ENCODE assay signal across 1 cellular context in the genomic region with DNA sequence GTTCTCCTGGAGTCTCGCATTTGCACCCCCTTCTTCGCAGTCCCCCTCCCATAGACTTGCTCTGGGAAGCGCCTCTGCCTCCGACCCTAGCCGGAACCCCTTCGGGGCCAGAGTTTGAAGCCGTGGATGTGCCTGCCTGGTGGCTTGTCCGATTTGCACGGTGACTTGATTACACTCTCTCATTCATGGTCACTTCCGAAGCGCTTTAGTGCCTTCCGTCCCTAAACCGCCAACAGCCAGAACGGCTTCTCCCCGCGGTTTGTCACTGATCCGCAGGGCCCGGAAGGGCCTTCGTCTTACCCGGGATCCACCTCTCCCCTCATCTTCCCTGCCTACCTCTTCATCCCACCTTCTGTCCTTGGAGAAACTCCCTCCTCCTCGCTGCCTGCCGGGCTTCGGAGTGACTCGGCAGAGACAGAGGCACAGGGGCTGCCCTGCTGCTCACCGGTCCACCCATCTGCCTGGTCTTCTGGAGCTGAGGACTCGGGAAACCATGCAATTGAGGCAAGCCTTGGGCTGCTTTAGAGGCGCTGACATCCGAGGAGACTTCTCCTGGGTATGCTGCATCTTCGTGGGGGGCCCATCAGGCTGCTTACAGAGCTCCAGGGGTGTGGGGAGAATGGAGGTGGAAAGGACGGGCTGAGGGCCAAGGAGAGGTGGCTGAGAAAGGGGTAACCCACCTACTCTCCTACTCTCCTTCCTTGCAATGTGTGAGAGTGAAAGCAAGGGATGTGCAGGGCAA.
TF ChIP-seq lines count a peak whose summit lies in the region.

No MANE protein-coding gene starts in this region.

TF ChIP-seq in HCT116, 20 proteins besides CTCF, POLR2A, EP300 and RAD21:
- no peak for TF ChIP-seq ZFX (IDR thresholded peaks at IDR 0.05)
